In the genomic region with DNA sequence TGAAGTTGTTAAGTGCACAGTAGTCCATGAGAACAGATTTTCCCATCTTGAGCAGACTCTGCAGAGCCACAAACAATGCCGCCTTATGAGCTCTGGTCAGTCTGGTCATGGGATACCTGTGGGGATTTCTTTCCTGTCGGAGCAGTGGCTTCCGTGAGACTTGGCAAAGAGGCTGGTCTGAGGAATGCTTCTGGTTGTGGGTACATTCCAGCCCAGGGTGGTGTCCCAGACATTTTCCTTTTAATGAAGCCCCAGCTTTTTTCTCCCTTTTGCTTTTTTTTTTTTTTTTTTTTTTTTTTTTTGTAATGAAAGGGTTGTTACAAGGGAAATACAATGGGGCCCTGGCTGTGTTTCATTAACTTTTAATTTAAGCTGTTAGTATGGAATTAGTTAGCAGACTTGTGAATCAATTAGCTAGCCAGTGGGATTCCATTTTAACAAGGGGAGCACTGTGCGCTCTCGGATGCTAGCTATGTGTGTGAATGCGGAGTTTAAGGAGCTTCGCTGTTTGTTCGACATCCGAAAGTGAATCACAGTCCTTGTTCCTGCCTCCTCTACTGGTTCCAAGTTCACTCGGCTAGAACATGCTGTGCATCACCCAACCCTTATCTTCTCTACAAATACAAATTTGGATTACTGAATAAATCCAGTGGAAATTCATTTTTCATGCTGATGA, we compare ENCODE assay signal across 16 cellular contexts.
DNase-seq lines count a peak whose midpoint lies in the region; ATAC-seq and TF ChIP-seq lines count a peak whose summit lies in the region.
"Had no signal": no experiment of that assay in that cellular context is flagged by ENCODE, and none has a peak within 500 bp of the region (broad histone marks: within the 10 kb centered on the region; RNA-seq: fewer than 3 reads in every experiment).

No MANE protein-coding gene starts in this region.

- no peaks in the 10 kb centered on the region for H3K27me3 ChIP-seq in SK-N-SH (ENCODE audit: insufficient read depth)
- no peaks in the 10 kb centered on the region for H3K27me3 ChIP-seq in aorta (ENCODE audit: control insufficient read depth in 1 of 2, insufficient read depth in 2 of 2, low read length in 1 of 2)

- H3K9ac ChIP-seq in SK-N-SH, result no peak overlapping the region

- H3K4me3 ChIP-seq in SK-N-SH (ENCODE audit: low read depth in 2 of 2, low read length in 1 of 2) (no peak overlapping the region), fibroblast of the aortic adventitia (ENCODE audit: low read depth, low read length) (no peak overlapping the region), aorta (ENCODE audit: low read length in 2 of 2) (no peak overlapping the region)

- H3K79me2 ChIP-seq in SK-N-SH (ENCODE audit: insufficient read depth), result no peaks in the 10 kb centered on the region

- ATAC-seq in SK-N-SH treated with all-trans-retinoic acid at 6 μM for 48 hours (peak; percentile 28; the same call in 2 of the 3 replicates), aorta (ENCODE audit: low FRiP score) (peak; percentile 57)
- ATAC-seq: activated T-cell treated with anti-CD3 and anti-CD28 coated beads, Interleukin-2, amount 50 U/mL, for 4 hours; CD8-positive, alpha-beta T cell had no signal

- no peaks in the 10 kb centered on the region for H3K9me3 ChIP-seq in SK-N-SH
- H3K9me3 ChIP-seq in aorta (ENCODE audit: control insufficient read depth, low read length), result no peaks in the 10 kb centered on the region

- H4K20me1 ChIP-seq in SK-N-SH (ENCODE audit: insufficient read depth), result no peaks in the 10 kb centered on the region

- no peaks in the 10 kb centered on the region for H3F3A ChIP-seq in SK-N-SH (replicated peaks; ENCODE audit: insufficient read depth)

- in situ Hi-C loops in G401 (cut with HindIII; ENCODE audit: low sequenced_read_pairs), result no loop called here

- intact Hi-C loops in aorta (cut with DNase I), result no loop called here

- H3K27me3 Mint-ChIP-seq in endothelial cell (ENCODE audit: unreplicated experiment), result no peaks in the 10 kb centered on the region

- H3K9me2 ChIP-seq in SK-N-SH, result no peaks in the 10 kb centered on the region

- no peaks in the 10 kb centered on the region; a peak in 1 of 4 replicates for H3K4me1 ChIP-seq in SK-N-SH (ENCODE audit: control insufficient read depth in 1 of 2, insufficient read depth in 2 of 2, low read depth in 1 of 2, low read length in 1 of 2)
- no peaks in the 10 kb centered on the region for H3K4me1 ChIP-seq in aorta (ENCODE audit: control insufficient read depth in 1 of 2, insufficient read depth in 2 of 2, low read length in 2 of 2)

- CTCF ChIA-PET in SK-N-SH (lab: Yijun Ruan, JAX), result interaction anchor here (0.6 kb wide), 1 partner anchor 48 kb away, joined by 3 read pairs; no protein-coding TSS in a partner anchor

- no peak overlapping the region for H3K27ac Mint-ChIP-seq in endothelial cell (ENCODE audit: unreplicated experiment)
- H3K27ac Mint-ChIP-seq: CD8-positive, alpha-beta T cell; immature natural killer cell had no signal

- TF ChIP-seq CTCF in SK-N-SH (IDR thresholded peaks at IDR 0.05) (no peak), fibroblast of the aortic adventitia (IDR thresholded peaks at IDR 0.05; ENCODE audit: insufficient read depth, low read length) (no peak), endothelial cell (IDR thresholded peaks at IDR 0.05; ENCODE audit: unreplicated experiment) (no peak)

- H3K9me3 Mint-ChIP-seq in endothelial cell (ENCODE audit: unreplicated experiment), result no peaks in the 10 kb centered on the region
- H3K9me3 Mint-ChIP-seq: activated T-cell treated with anti-CD3 and anti-CD28 coated beads, Interleukin-2, amount 50 U/mL, for 4 hours; CD8-positive, alpha-beta T cell; naive B cell had no signal

- H3K36me3 ChIP-seq in SK-N-SH (replicated peaks in 1 of 2; ENCODE audit: control insufficient read depth in 1 of 2, insufficient read depth in 2 of 2, low read length in 1 of 2) (peaks cover 0 to 4% of the 10 kb centered on the region in 2 experiments), aorta (ENCODE audit: control insufficient read depth in 1 of 2, insufficient read depth in 2 of 2, low read length in 1 of 2) (no peaks in the 10 kb centered on the region)

- TF ChIP-seq EP300 in SK-N-SH (IDR thresholded peaks at IDR 0.05; ENCODE audit: borderline replicate concordance in 1 of 2, low read depth in 1 of 2, low read length in 1 of 2), result no peak

- no peaks in the 10 kb centered on the region for H3K36me3 Mint-ChIP-seq in endothelial cell (ENCODE audit: low read depth, unreplicated experiment)
- H3K36me3 Mint-ChIP-seq: CD8-positive, alpha-beta T cell; immature natural killer cell; naive B cell had no signal

- DNase-seq in SK-N-SH (no peak), fibroblast of the aortic adventitia (ENCODE audit: low read depth) (peak; percentile 67), myocyte (ENCODE audit: low read depth) (peak; percentile 71), aorta (no peak), G401 (ENCODE audit: low spot score) (no peak), endothelial cell (ENCODE audit: low spot score) (no peak), NCI-H2107 (lab: John Stamatoyannopoulos, UW) (no peak)
- DNase-seq: activated T-cell treated with anti-CD3 and anti-CD28 coated beads, Interleukin-2, amount 50 U/mL, for 4 hours; CD8-positive, alpha-beta T cell; GOT3; immature natural killer cell; MV-4-11; naive B cell; T-helper 1 cell had no signal

- WGBS in SK-N-SH (ENCODE audit: low lambda C conversion rate), result 95% methylated on average over 10 of the region's 10 CpGs
- 51 to 61% methylated on average over 10 of the region's 10 CpGs for WGBS in aorta, 2 donors

- TF ChIP-seq RAD21 in SK-N-SH (IDR thresholded peaks at IDR 0.05; ENCODE audit: low read length), result no peak

- H3K27ac ChIP-seq in SK-N-SH (ENCODE audit: low read depth in 2 of 2, low read length in 1 of 2), result no peak overlapping the region
- H3K27ac ChIP-seq in aorta (ENCODE audit: low read depth in 1 of 2, low read length in 2 of 2), result no peak overlapping the region
- H3K27ac ChIP-seq: 22Rv1 had no signal

- H3K4me3 Mint-ChIP-seq in endothelial cell (ENCODE audit: unreplicated experiment), result no peak overlapping the region
- H3K4me3 Mint-ChIP-seq: activated T-cell treated with anti-CD3 and anti-CD28 coated beads, Interleukin-2, amount 50 U/mL, for 4 hours; CD8-positive, alpha-beta T cell; immature natural killer cell; naive B cell had no signal

- no peak overlapping the region for H2AFZ ChIP-seq in SK-N-SH (ENCODE audit: low read depth)

- no peaks in the 10 kb centered on the region for H3K4me1 Mint-ChIP-seq in endothelial cell (ENCODE audit: unreplicated experiment)
- H3K4me1 Mint-ChIP-seq: immature natural killer cell had no signal

- POLR2A ChIA-PET in SK-N-SH (lab: Yijun Ruan, JAX), result no interaction called here

- no peak overlapping the region for H3K4me2 ChIP-seq in SK-N-SH

TF ChIP-seq in SK-N-SH treated with all-trans-retinoic acid at 6 μM for 48 hours, 23 proteins besides CTCF, POLR2A, EP300 and RAD21:
- TF ChIP-seq ZFP3 (CRISPR knock-in tag; IDR thresholded peaks at IDR 0.05) (no peak), ESRRG (CRISPR knock-in tag; IDR thresholded peaks at IDR 0.05) (no peak), GLIS3 (CRISPR knock-in tag; IDR thresholded peaks at IDR 0.05) (no peak)

TF ChIP-seq in SK-N-SH, 30 proteins besides CTCF, POLR2A, EP300 and RAD21 (continues in another document):
- TF ChIP-seq, protein P1, sequence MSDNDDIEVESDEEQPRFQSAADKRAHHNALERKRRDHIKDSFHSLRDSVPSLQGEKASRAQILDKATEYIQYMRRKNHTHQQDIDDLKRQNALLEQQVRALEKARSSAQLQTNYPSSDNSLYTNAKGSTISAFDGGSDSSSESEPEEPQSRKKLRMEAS (IDR thresholded peaks at IDR 0.05; ENCODE audit: low read depth), result no peak
- TF ChIP-seq TEAD4 (IDR thresholded peaks at IDR 0.05; ENCODE audit: borderline replicate concordance, insufficient read depth) (no peak), MEF2A (IDR thresholded peaks at IDR 0.05; ENCODE audit: borderline replicate concordance, low read depth) (no peak), FOSL2 (IDR thresholded peaks at IDR 0.05; ENCODE audit: borderline replicate concordance, low read depth) (no peak), EZH2phosphoT487 (IDR thresholded peaks at IDR 0.05; ENCODE audit: borderline replicate concordance, low read depth) (no peak), RFX5 (IDR thresholded peaks at IDR 0.05; ENCODE audit: low read length) (no peak)
- TF ChIP-seq, protein P2, sequence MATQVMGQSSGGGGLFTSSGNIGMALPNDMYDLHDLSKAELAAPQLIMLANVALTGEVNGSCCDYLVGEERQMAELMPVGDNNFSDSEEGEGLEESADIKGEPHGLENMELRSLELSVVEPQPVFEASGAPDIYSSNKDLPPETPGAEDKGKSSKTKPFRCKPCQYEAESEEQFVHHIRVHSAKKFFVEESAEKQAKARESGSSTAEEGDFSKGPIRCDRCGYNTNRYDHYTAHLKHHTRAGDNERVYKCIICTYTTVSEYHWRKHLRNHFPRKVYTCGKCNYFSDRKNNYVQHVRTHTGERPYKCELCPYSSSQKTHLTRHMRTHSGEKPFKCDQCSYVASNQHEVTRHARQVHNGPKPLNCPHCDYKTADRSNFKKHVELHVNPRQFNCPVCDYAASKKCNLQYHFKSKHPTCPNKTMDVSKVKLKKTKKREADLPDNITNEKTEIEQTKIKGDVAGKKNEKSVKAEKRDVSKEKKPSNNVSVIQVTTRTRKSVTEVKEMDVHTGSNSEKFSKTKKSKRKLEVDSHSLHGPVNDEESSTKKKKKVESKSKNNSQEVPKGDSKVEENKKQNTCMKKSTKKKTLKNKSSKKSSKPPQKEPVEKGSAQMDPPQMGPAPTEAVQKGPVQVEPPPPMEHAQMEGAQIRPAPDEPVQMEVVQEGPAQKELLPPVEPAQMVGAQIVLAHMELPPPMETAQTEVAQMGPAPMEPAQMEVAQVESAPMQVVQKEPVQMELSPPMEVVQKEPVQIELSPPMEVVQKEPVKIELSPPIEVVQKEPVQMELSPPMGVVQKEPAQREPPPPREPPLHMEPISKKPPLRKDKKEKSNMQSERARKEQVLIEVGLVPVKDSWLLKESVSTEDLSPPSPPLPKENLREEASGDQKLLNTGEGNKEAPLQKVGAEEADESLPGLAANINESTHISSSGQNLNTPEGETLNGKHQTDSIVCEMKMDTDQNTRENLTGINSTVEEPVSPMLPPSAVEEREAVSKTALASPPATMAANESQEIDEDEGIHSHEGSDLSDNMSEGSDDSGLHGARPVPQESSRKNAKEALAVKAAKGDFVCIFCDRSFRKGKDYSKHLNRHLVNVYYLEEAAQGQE (IDR thresholded peaks at IDR 0.05; ENCODE audit: low read depth, low read length), result no peak
- TF ChIP-seq, protein P3, sequence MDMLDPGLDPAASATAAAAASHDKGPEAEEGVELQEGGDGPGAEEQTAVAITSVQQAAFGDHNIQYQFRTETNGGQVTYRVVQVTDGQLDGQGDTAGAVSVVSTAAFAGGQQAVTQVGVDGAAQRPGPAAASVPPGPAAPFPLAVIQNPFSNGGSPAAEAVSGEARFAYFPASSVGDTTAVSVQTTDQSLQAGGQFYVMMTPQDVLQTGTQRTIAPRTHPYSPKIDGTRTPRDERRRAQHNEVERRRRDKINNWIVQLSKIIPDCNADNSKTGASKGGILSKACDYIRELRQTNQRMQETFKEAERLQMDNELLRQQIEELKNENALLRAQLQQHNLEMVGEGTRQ (IDR thresholded peaks at IDR 0.05; ENCODE audit: borderline replicate concordance, low read depth, low read length), result no peak

Comparison
In these comparisons a context has a peak if more than half of its experiments do, and no peak if none do; other contexts are left out.
1. DNase-seq: peak in fibroblast of the aortic adventitia (single experiment) and myocyte (single experiment); none in SK-N-SH (single experiment), aorta (0 of 2), G401 (single experiment), endothelial cell (single experiment) and NCI-H2107 (single experiment).